In genomic region chr9:2870340-2870739, GRCh38 we compare ENCODE assay signal across 34 cellular contexts.
"Had no signal": no experiment of that assay in that cellular context is flagged by ENCODE, and none has a peak within 500 bp of the region (broad histone marks: within the 10 kb centered on the region; RNA-seq: fewer than 3 reads in every experiment).

No MANE protein-coding gene starts in this region.

- DNase-seq: activated B cell treated with CpG ODN at 0.5 μM for 24 hours; activated CD4-positive, alpha-beta memory T cell treated with anti-CD3 and anti-CD28 coated beads, Interleukin-2, amount 10 ng/mL, durations not matched to agents 7 days and 5 days; activated CD4-positive, alpha-beta T cell treated with anti-CD3 and anti-CD28 coated beads for 4 hours; activated CD4-positive, alpha-beta T cell treated with anti-CD3 and anti-CD28 coated beads, Interleukin-2, amount 10 ng/mL, durations not matched to agents 24 days and 14 days; activated CD4-positive, alpha-beta T cell treated with anti-CD3 and anti-CD28 coated beads, Interleukin-2, amount 50 U/mL, for 1 hour; activated CD4-positive, alpha-beta T cell treated with anti-CD3 and anti-CD28 coated beads, Interleukin-2, amount 50 U/mL, for 4 hours; activated CD4-positive, CD25-positive, alpha-beta regulatory T cell treated with anti-CD3 and anti-CD28 coated beads, Interleukin-2, amount 50 U/mL, for 72 hours; activated CD8-positive, alpha-beta memory T cell treated with anti-CD3 and anti-CD28 coated beads for 24 hours; activated CD8-positive, alpha-beta memory T cell treated with anti-CD3 and anti-CD28 coated beads, Interleukin-2, amount 10 ng/mL, durations not matched to agents 7 days and 5 days; activated CD8-positive, alpha-beta memory T cell treated with anti-CD3 and anti-CD28 coated beads, Interleukin-2, amount 50 U/mL, for 48 hours; activated CD8-positive, alpha-beta T cell treated with anti-CD3 and anti-CD28 coated beads, Interleukin-2, amount 10 ng/mL, durations not matched to agents 7 days and 5 days; activated effector memory CD4-positive, alpha-beta T cell treated with Interleukin-2 at 50 U/mL for 16 hours; activated gamma-delta T cell; activated naive CD4-positive, alpha-beta T cell treated with anti-CD3 and anti-CD28 coated beads, Interleukin-2, amount 50 U/mL, for 16 hours; activated naive CD4-positive, alpha-beta T cell treated with Interleukin-2 at 50 U/mL for 16 hours; activated naive CD8-positive, alpha-beta T cell treated with anti-CD3 and anti-CD28 coated beads, Interleukin-2, amount 10 ng/mL, durations not matched to agents 7 days and 5 days; activated naive CD8-positive, alpha-beta T cell treated with anti-CD3 and anti-CD28 coated beads, Interleukin-2, amount 50 U/mL, for 24 hours; activated T-cell treated with anti-CD3 and anti-CD28 coated beads, Interleukin-2, amount 50 U/mL, for 24 hours; activated T-cell treated with anti-CD3 and anti-CD28 coated beads, Interleukin-2, amount 50 U/mL, for 48 hours; aorta; body of pancreas; brain microvascular endothelial cell; central memory CD4-positive, alpha-beta T cell; T-helper 1 cell; T-helper 2 cell; T-helper 9 cell had no signal

- H3K27ac Mint-ChIP-seq: activated B cell treated with CpG ODN at 0.5 μM for 24 hours; activated CD4-positive, alpha-beta memory T cell treated with anti-CD3 and anti-CD28 coated beads, Interleukin-2, amount 10 ng/mL, durations not matched to agents 7 days and 5 days; activated CD4-positive, alpha-beta T cell treated with anti-CD3 and anti-CD28 coated beads, Interleukin-2, amount 10 ng/mL, durations not matched to agents 24 days and 14 days; activated CD8-positive, alpha-beta memory T cell treated with anti-CD3 and anti-CD28 coated beads, Interleukin-2, amount 10 ng/mL, durations not matched to agents 7 days and 5 days; activated CD8-positive, alpha-beta T cell treated with anti-CD3 and anti-CD28 coated beads, Interleukin-2, amount 10 ng/mL, durations not matched to agents 7 days and 5 days; activated naive CD8-positive, alpha-beta T cell; activated naive CD8-positive, alpha-beta T cell treated with anti-CD3 and anti-CD28 coated beads, Interleukin-2, amount 10 ng/mL, durations not matched to agents 7 days and 5 days; activated naive CD8-positive, alpha-beta T cell treated with anti-CD3 and anti-CD28 coated beads, Interleukin-2, amount 50 U/mL, for 24 hours; activated T-cell treated with anti-CD3 and anti-CD28 coated beads, Interleukin-2, amount 50 U/mL, for 24 hours; activated T-helper 2 cell treated with anti-CD3 and anti-CD28 coated beads, Interferon-gamma antibody, Interleukin-2, Interleukin-4, amounts not matched to agents 10 μg/mL and 5 μg/mL and 100 μg/mL, durations not matched to agents 14 hours and 24 hours and 36 hours; T-helper 1 cell treated with Interleukin-12 subunit alpha and Interleukin-12 subunit beta and Interleukin-4 antibody, amounts not matched to agents 30 μg/mL and 1 μg/mL, for 36 hours; T-helper 2 cell treated with Interferon-gamma antibody and Interleukin-4, amounts not matched to agents 5 μg/mL and 100 μg/mL, for 36 hours had no signal

- ATAC-seq: activated CD8-positive, alpha-beta memory T cell treated with anti-CD3 and anti-CD28 coated beads, Interleukin-2, amount 10 ng/mL, durations not matched to agents 7 days and 5 days; activated CD8-positive, alpha-beta T cell treated with anti-CD3 and anti-CD28 coated beads, Interleukin-2, amount 10 ng/mL, durations not matched to agents 7 days and 5 days; activated naive CD8-positive, alpha-beta T cell treated with anti-CD3 and anti-CD28 coated beads, Interleukin-2, amount 50 U/mL, for 24 hours; body of pancreas had no signal

- H3K4me3 Mint-ChIP-seq: activated B cell treated with CpG ODN at 0.5 μM for 24 hours; activated CD4-positive, alpha-beta memory T cell treated with anti-CD3 and anti-CD28 coated beads, Interleukin-2, amount 10 ng/mL, durations not matched to agents 7 days and 5 days; activated CD4-positive, alpha-beta T cell treated with anti-CD3 and anti-CD28 coated beads, Interleukin-2, amount 10 ng/mL, durations not matched to agents 24 days and 14 days; activated CD8-positive, alpha-beta memory T cell treated with anti-CD3 and anti-CD28 coated beads, Interleukin-2, amount 10 ng/mL, durations not matched to agents 7 days and 5 days; activated CD8-positive, alpha-beta T cell treated with anti-CD3 and anti-CD28 coated beads, Interleukin-2, amount 10 ng/mL, durations not matched to agents 7 days and 5 days; activated naive CD8-positive, alpha-beta T cell; activated naive CD8-positive, alpha-beta T cell treated with anti-CD3 and anti-CD28 coated beads, Interleukin-2, amount 10 ng/mL, durations not matched to agents 7 days and 5 days; activated naive CD8-positive, alpha-beta T cell treated with anti-CD3 and anti-CD28 coated beads, Interleukin-2, amount 50 U/mL, for 24 hours; activated T-cell treated with anti-CD3 and anti-CD28 coated beads, Interleukin-2, amount 50 U/mL, for 24 hours; T-helper 1 cell treated with Interleukin-12 subunit alpha and Interleukin-12 subunit beta and Interleukin-4 antibody, amounts not matched to agents 30 μg/mL and 1 μg/mL, for 36 hours; T-helper 2 cell treated with Interferon-gamma antibody and Interleukin-4, amounts not matched to agents 5 μg/mL and 100 μg/mL, for 36 hours had no signal

- H3K9me3 Mint-ChIP-seq: activated B cell treated with CpG ODN at 0.5 μM for 24 hours; activated CD4-positive, alpha-beta memory T cell treated with anti-CD3 and anti-CD28 coated beads, Interleukin-2, amount 10 ng/mL, durations not matched to agents 7 days and 5 days; activated CD4-positive, alpha-beta T cell treated with anti-CD3 and anti-CD28 coated beads, Interleukin-2, amount 10 ng/mL, durations not matched to agents 24 days and 14 days; activated naive CD8-positive, alpha-beta T cell treated with anti-CD3 and anti-CD28 coated beads, Interleukin-2, amount 10 ng/mL, durations not matched to agents 7 days and 5 days; activated naive CD8-positive, alpha-beta T cell treated with anti-CD3 and anti-CD28 coated beads, Interleukin-2, amount 50 U/mL, for 24 hours; activated T-cell treated with anti-CD3 and anti-CD28 coated beads, Interleukin-2, amount 50 U/mL, for 24 hours; activated T-helper 2 cell treated with anti-CD3 and anti-CD28 coated beads, Interferon-gamma antibody, Interleukin-2, Interleukin-4, amounts not matched to agents 10 μg/mL and 5 μg/mL and 100 μg/mL, durations not matched to agents 14 hours and 24 hours and 36 hours; T-helper 1 cell treated with Interleukin-12 subunit alpha and Interleukin-12 subunit beta and Interleukin-4 antibody, amounts not matched to agents 30 μg/mL and 1 μg/mL, for 36 hours; T-helper 2 cell treated with Interferon-gamma antibody and Interleukin-4, amounts not matched to agents 5 μg/mL and 100 μg/mL, for 36 hours had no signal

- H3K27me3 Mint-ChIP-seq: activated naive CD8-positive, alpha-beta T cell had no signal

- H3K4me3 ChIP-seq: body of pancreas, breast epithelium had no signal

- H3K9me3 ChIP-seq: body of pancreas, breast epithelium had no signal

- H3K27me3 ChIP-seq: body of pancreas, brain microvascular endothelial cell, breast epithelium had no signal

- H3K4me1 Mint-ChIP-seq: activated B cell treated with CpG ODN at 0.5 μM for 24 hours; activated CD8-positive, alpha-beta memory T cell treated with anti-CD3 and anti-CD28 coated beads, Interleukin-2, amount 10 ng/mL, durations not matched to agents 7 days and 5 days; activated naive CD8-positive, alpha-beta T cell treated with anti-CD3 and anti-CD28 coated beads, Interleukin-2, amount 10 ng/mL, durations not matched to agents 7 days and 5 days; activated naive CD8-positive, alpha-beta T cell treated with anti-CD3 and anti-CD28 coated beads, Interleukin-2, amount 50 U/mL, for 24 hours had no signal

- H3K36me3 ChIP-seq: brain microvascular endothelial cell, breast epithelium had no signal

- H3K36me3 Mint-ChIP-seq: activated CD8-positive, alpha-beta memory T cell treated with anti-CD3 and anti-CD28 coated beads, Interleukin-2, amount 10 ng/mL, durations not matched to agents 7 days and 5 days; activated naive CD8-positive, alpha-beta T cell; activated naive CD8-positive, alpha-beta T cell treated with anti-CD3 and anti-CD28 coated beads, Interleukin-2, amount 10 ng/mL, durations not matched to agents 7 days and 5 days had no signal

- H3K27ac ChIP-seq: body of pancreas, brain microvascular endothelial cell, breast epithelium, VCaP had no signal

- H3K4me1 ChIP-seq: body of pancreas, breast epithelium had no signal

- FAIRE-seq: astrocyte, TTC549 had no signal
